ENCODE assay signal across 8 cellular contexts in the genomic region with DNA sequence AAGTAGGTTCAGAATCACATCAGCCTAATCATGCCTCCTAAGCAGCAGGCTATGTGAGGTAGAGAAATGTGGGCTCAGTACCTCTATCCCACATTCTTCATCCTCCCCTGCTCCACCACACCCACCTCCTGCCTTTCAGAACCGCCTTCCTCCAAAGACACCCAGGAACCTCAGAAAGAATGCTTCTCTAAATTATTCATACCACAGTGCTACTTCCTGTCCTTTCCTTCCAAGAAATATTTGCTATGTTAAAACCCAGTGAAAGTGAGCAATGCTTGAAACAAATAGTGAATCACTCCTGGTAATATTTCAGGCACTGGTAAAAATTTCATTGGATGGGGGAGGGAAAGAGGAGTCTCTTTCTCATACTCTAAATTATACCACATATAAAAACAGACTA. TPM values are rescaled to one million over a fixed set of nuclear protein-coding genes. Genes with fewer than 3 reads are reported as not detected.
A peak's percentile ranks its signal among the peaks of the same experiment; 100 is the strongest.
DNase-seq lines count a peak whose midpoint lies in the region; ATAC-seq and TF ChIP-seq lines count a peak whose summit lies in the region.

No MANE protein-coding gene starts in this region.

- H3K4me3 Mint-ChIP-seq in central memory CD8-positive, alpha-beta T cell, result no peak overlapping the region

- H2BK120ac ChIP-seq in neuronal stem cell (ENCODE audit: low read depth, low read length), result no peak overlapping the region

- peak; percentile 5 for DNase-seq in Caki2 (ENCODE audit: low read depth)
- no peak for DNase-seq in central memory CD8-positive, alpha-beta T cell (ENCODE audit: low spot score in 2 of 2)
- no peak for DNase-seq in neuronal stem cell (ENCODE audit: low spot score)
- no peak for DNase-seq in NCI-H1092 treated with DMSO at 0.1 percent for 48 hours (lab: John Stamatoyannopoulos, UW)
- no peak for DNase-seq in DMS79 treated with DMSO at 0.1 percent for 48 hours (lab: John Stamatoyannopoulos, UW)

- H4K91ac ChIP-seq in neuronal stem cell (ENCODE audit: low read depth, low read length, poor library complexity), result no peak overlapping the region

- H2AFZ ChIP-seq in OCI-LY3 (ENCODE audit: low read depth, low read length) (no peak overlapping the region), neuronal stem cell (ENCODE audit: low read length) (no peak overlapping the region)

- no peak overlapping the region for H3K23ac ChIP-seq in neuronal stem cell (ENCODE audit: low read depth, low read length, poor library complexity)

- peaks cover 24% of the 10 kb centered on the region for H3K4me1 Mint-ChIP-seq in central memory CD8-positive, alpha-beta T cell

- peaks cover 2% of the 10 kb centered on the region for H3K36me3 Mint-ChIP-seq in central memory CD8-positive, alpha-beta T cell (ENCODE audit: insufficient read depth)

- no peak for TF ChIP-seq CTCF in OCI-LY3 (IDR thresholded peaks at IDR 0.05; ENCODE audit: low read depth, low read length)

- H3K4me2 ChIP-seq in OCI-LY3 (ENCODE audit: low read length) (peak overlapping the region; percentile 85), neuronal stem cell (ENCODE audit: insufficient read depth, low read length, poor library complexity, severe bottlenecking) (no peak overlapping the region)

- H2AK5ac ChIP-seq in neuronal stem cell (ENCODE audit: low read depth, low read length), result no peak overlapping the region

- no peak overlapping the region for H2BK5ac ChIP-seq in neuronal stem cell (ENCODE audit: low read length)

- peaks cover 49% of the 10 kb centered on the region for H3K4me1 ChIP-seq in OCI-LY3 (ENCODE audit: low read length)
- H3K4me1 ChIP-seq in neuronal stem cell (ENCODE audit: control insufficient read depth in 2 of 2, insufficient read depth in 1 of 2, low read depth in 1 of 2, low read length in 2 of 2), result peaks cover 16 to 23% of the 10 kb centered on the region in 2 donors

- H3K27me3 Mint-ChIP-seq in central memory CD8-positive, alpha-beta T cell, result no peaks in the 10 kb centered on the region

- ATAC-seq in central memory CD8-positive, alpha-beta T cell (replicated peaks; ENCODE audit: extremely low read depth, poor library complexity, severe bottlenecking), result peak; percentile 64
- ATAC-seq in GM21528 (IDR thresholded peaks at IDR 0.05; ENCODE audit: low FRiP score, unreplicated experiment), result no peak
- ATAC-seq in HG03095 (IDR thresholded peaks at IDR 0.05; ENCODE audit: unreplicated experiment), result no peak

- H4K20me1 ChIP-seq in OCI-LY3 (ENCODE audit: insufficient read depth, low read length), result no peaks in the 10 kb centered on the region

- H3K9me3 ChIP-seq in OCI-LY3 (ENCODE audit: insufficient read depth, low read length) (no peaks in the 10 kb centered on the region), neuronal stem cell (replicated peaks in 1 of 2; ENCODE audit: control insufficient read depth in 2 of 2, insufficient read depth in 1 of 2, low read depth in 1 of 2, low read length in 2 of 2) (no peaks in the 10 kb centered on the region)

- no CpG with 5 or more reads among the region's 1 CpG for WGBS in neuronal stem cell (ENCODE audit: extremely low coverage in 2 of 2, insufficient read length in 2 of 2, insufficient replicate concordance in 1 of 2), 2 donors

- H3K9ac ChIP-seq in OCI-LY3 (ENCODE audit: low read length), result peak overlapping the region; percentile 48; the same call in 1 of the 2 replicates
- no peak overlapping the region for H3K9ac ChIP-seq in neuronal stem cell (ENCODE audit: low read depth, low read length, poor library complexity)

- H3K27me3 ChIP-seq in OCI-LY3 (ENCODE audit: low read depth, low read length), result no peaks in the 10 kb centered on the region
- no peaks in the 10 kb centered on the region for H3K27me3 ChIP-seq in neuronal stem cell (ENCODE audit: control insufficient read depth in 3 of 3, insufficient read depth in 3 of 3, low read depth in 1 of 3, low read length in 3 of 3)

- in situ Hi-C loops in Caki2 (cut with HindIII; ENCODE audit: low pct_unique_long_range_greater_than_20kb, low sequenced_read_pairs), result no loop called here

- H3K79me2 ChIP-seq in OCI-LY3 (ENCODE audit: low read length), result no peaks in the 10 kb centered on the region

- peak overlapping the region; percentile 65; the same call in 1 of the 2 replicates for H3K4me3 ChIP-seq in OCI-LY3 (ENCODE audit: low read length)
- no peak overlapping the region for H3K4me3 ChIP-seq in neuronal stem cell (ENCODE audit: low read length in 2 of 2)

- H4K8ac ChIP-seq in neuronal stem cell (ENCODE audit: low read depth, low read length), result no peak overlapping the region

- no peaks in the 10 kb centered on the region for H3K79me1 ChIP-seq in neuronal stem cell (ENCODE audit: low read depth, low read length)

- H3K27ac ChIP-seq in OCI-LY3 (ENCODE audit: low read length), result no peak overlapping the region
- H3K27ac ChIP-seq in neuronal stem cell (replicated peaks; ENCODE audit: low read length), result peak overlapping the region; percentile 54

- H3K9me3 Mint-ChIP-seq in central memory CD8-positive, alpha-beta T cell, result no peaks in the 10 kb centered on the region

- no peak overlapping the region for H2BK15ac ChIP-seq in neuronal stem cell (ENCODE audit: low read length)

- H3K14ac ChIP-seq in neuronal stem cell (ENCODE audit: low read length), result no peak overlapping the region

- H3K4ac ChIP-seq in neuronal stem cell (ENCODE audit: low read length), result no peak overlapping the region

- no peak overlapping the region for H3K27ac Mint-ChIP-seq in central memory CD8-positive, alpha-beta T cell (ENCODE audit: low read depth)

- H2BK12ac ChIP-seq in neuronal stem cell (ENCODE audit: low read length), result no peak overlapping the region

- H3K36me3 ChIP-seq in OCI-LY3 (replicated peaks; ENCODE audit: low read depth, low read length) (no peaks in the 10 kb centered on the region), neuronal stem cell (replicated peaks in 1 of 2; ENCODE audit: control insufficient read depth in 2 of 2, insufficient read depth in 2 of 2, low read length in 2 of 2) (no peaks in the 10 kb centered on the region)

- H3K18ac ChIP-seq in neuronal stem cell (ENCODE audit: low read length), result no peak overlapping the region

RNA-seq across cellular contexts. Expression of a gene that starts 24.0 kb away (rescaled TPM):
- 8.5 and 31.0 TPM in 2 replicates for total RNA-seq in Caki2 (2014; rRNA removed; shearing (Covaris generic); ENCODE audit: low replicate concordance)
- 60.5 TPM for polyA plus RNA-seq in neuronal stem cell (2013, experiment 1 of 2)
- polyA plus RNA-seq in neuronal stem cell (2013, experiment 2 of 2), result 61.4 TPM
